ENCODE assay signal across 1 cellular context in the genomic region with DNA sequence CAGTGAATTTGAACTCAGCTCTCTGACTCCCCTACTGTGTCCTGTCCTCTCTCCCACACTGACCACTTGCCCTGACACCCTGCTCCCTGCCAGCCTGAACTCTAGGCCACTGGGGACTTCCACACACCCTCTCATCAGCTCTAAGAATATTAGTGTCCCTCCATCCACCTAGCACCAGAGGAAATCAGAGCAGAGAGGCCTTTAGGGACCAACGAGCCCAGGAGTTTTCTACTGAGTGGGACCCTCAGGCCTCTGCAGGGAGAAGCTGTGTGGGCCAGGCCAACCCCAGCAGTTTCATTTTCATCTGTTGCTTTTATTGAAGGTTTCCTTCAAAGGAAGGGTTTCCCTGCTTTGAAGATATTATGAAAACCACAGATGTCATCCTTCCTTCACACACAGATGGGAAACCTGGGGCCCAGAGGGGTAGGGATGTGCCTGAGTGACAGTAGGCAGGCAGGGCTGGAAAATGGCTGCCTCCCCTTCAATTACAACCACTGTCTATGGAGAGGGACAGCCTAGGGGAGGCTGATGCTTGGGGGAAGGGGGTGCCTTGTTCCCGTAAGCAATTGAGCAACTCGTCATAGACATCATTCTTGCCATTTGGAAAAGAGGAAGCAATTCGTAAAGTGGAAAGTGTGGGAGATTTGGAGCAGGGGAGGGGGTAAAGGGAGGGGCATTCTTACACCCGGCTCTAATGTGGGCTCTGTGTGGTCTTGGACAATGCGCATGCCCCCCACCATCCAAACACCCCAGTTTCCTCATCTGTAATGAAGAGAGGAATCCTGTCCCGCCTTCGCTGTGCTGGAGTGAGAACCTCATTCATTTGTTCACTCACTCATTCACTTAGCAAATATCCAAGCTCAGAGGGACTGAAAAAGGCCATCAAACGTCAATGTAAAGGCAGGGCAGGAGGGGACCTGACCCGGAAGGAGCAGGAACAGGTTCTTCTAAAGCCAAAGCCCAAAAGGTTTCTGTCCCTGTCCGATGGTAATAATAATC.
TF ChIP-seq lines count a peak whose summit lies in the region.

No MANE protein-coding gene starts in this region.

TF ChIP-seq in IMR-90, 13 proteins besides CTCF, POLR2A, EP300 and RAD21:
- no peak for TF ChIP-seq RCOR1 (IDR thresholded peaks at IDR 0.05; ENCODE audit: insufficient replicate concordance, low read length)
- no peak for TF ChIP-seq SMC3 (IDR thresholded peaks at IDR 0.05; ENCODE audit: low read depth, low read length)
- no peak for TF ChIP-seq BHLHE40 (IDR thresholded peaks at IDR 0.05; ENCODE audit: low read depth, low read length)
- TF ChIP-seq CHD1 (IDR thresholded peaks at IDR 0.05; ENCODE audit: low read depth, low read length): no peak
- TF ChIP-seq MAFK (IDR thresholded peaks at IDR 0.05; ENCODE audit: low read depth, low read length): no peak
- no peak for TF ChIP-seq FOS (IDR thresholded peaks at IDR 0.05; ENCODE audit: low read depth, low read length)
- no peak for TF ChIP-seq NFE2L2 (IDR thresholded peaks at IDR 0.05; ENCODE audit: low read depth, low read length)
